Comparison of ENCODE assay signal across 8 cellular contexts in genomic region chr10:93894516-93895378, GRCh38. TPM values are rescaled to one million over a fixed set of nuclear protein-coding genes. Genes with fewer than 3 reads are reported as not detected.
A peak's percentile ranks its signal among the peaks of the same experiment; 100 is the strongest.
DNase-seq lines count a peak whose midpoint lies in the region; ATAC-seq and TF ChIP-seq lines count a peak whose summit lies in the region.

No MANE protein-coding gene starts in this region.

- peaks cover 18% of the 10 kb centered on the region for H3K36me3 Mint-ChIP-seq in activated naive CD8-positive, alpha-beta T cell treated with anti-CD3 and anti-CD28 coated beads for 36 hours
- H3K36me3 Mint-ChIP-seq in immature natural killer cell, result no peaks in the 10 kb centered on the region

- ATAC-seq in HG03354 (IDR thresholded peaks at IDR 0.05; ENCODE audit: poor library complexity, severe bottlenecking, unreplicated experiment), result peak; percentile 24
- no peak for ATAC-seq in GM21619 (IDR thresholded peaks at IDR 0.05; ENCODE audit: unreplicated experiment)

- no peak for TF ChIP-seq CTCF in suprapubic skin (IDR thresholded peaks at IDR 0.05)

- peaks cover 15% of the 10 kb centered on the region for H3K4me1 ChIP-seq in suprapubic skin

- peak overlapping the region; percentile 82 for H3K4me3 Mint-ChIP-seq in activated naive CD8-positive, alpha-beta T cell treated with anti-CD3 and anti-CD28 coated beads for 36 hours
- peak overlapping the region; percentile 75 to 79 (median 76) for H3K4me3 Mint-ChIP-seq in immature natural killer cell

- no peak for TF ChIP-seq POLR2A in suprapubic skin (IDR thresholded peaks at IDR 0.05)

- no peaks in the 10 kb centered on the region for H3K9me3 ChIP-seq in suprapubic skin

- 39% methylated on average over 22 of the region's 22 CpGs for WGBS in suprapubic skin

- peak; percentile 44 for DNase-seq in ELR (ENCODE audit: low read depth)
- DNase-seq in activated naive CD8-positive, alpha-beta T cell treated with anti-CD3 and anti-CD28 coated beads for 36 hours, result no peak
- no peak for DNase-seq in immature natural killer cell
- no peak for DNase-seq in suprapubic skin (ENCODE audit: low spot score in 2 of 2)
- DNase-seq in DMS153 treated with DMSO at 0.1 percent for 48 hours (lab: John Stamatoyannopoulos, UW; ENCODE audit: unreplicated experiment), result no peak
- DNase-seq in activated gamma-delta T cell (lab: John Stamatoyannopoulos, UW), result no peak

- no peaks in the 10 kb centered on the region for H3K27me3 ChIP-seq in suprapubic skin

- no peak overlapping the region for H3K27ac ChIP-seq in suprapubic skin

- no peak for TF ChIP-seq EP300 in suprapubic skin (IDR thresholded peaks at IDR 0.05)

- H3K27ac Mint-ChIP-seq in activated naive CD8-positive, alpha-beta T cell treated with anti-CD3 and anti-CD28 coated beads for 36 hours, result no peak overlapping the region
- H3K27ac Mint-ChIP-seq in immature natural killer cell, result peak overlapping the region in 3 of 6 donors; percentile 51 to 65 (median 54)

- H3K36me3 ChIP-seq in suprapubic skin, result no peaks in the 10 kb centered on the region

- peak overlapping the region; percentile 77 for H3K4me3 ChIP-seq in suprapubic skin

- peaks cover 5% of the 10 kb centered on the region for H3K27me3 Mint-ChIP-seq in activated naive CD8-positive, alpha-beta T cell treated with anti-CD3 and anti-CD28 coated beads for 36 hours
- H3K27me3 Mint-ChIP-seq in immature natural killer cell (ENCODE audit: low read depth in 3 of 3), result peaks cover 3 to 7% (median 7%) of the 10 kb centered on the region in 3 donors

- H3K4me1 Mint-ChIP-seq in activated naive CD8-positive, alpha-beta T cell treated with anti-CD3 and anti-CD28 coated beads for 36 hours, result peaks cover 37% of the 10 kb centered on the region
- peaks cover 15 to 20% of the 10 kb centered on the region in 2 donors for H3K4me1 Mint-ChIP-seq in immature natural killer cell

- no peaks in the 10 kb centered on the region for H3K9me3 Mint-ChIP-seq in activated naive CD8-positive, alpha-beta T cell treated with anti-CD3 and anti-CD28 coated beads for 36 hours
- no peaks in the 10 kb centered on the region for H3K9me3 Mint-ChIP-seq in immature natural killer cell

RNA-seq across cellular contexts. Expression of gene SLC35G1, which starts 1.0 kb away (rescaled TPM):
- total RNA-seq in activated naive CD8-positive, alpha-beta T cell treated with anti-CD3 and anti-CD28 coated beads for 36 hours, result 1 to 10 TPM; 4.0 to 5.3 TPM
- polyA plus RNA-seq in immature natural killer cell, result under 1 TPM in 2 of 3 donors, not detected in 1; 0.63 to 0.78 TPM
- 1 to 10 TPM; 1.4 to 5.1 (median 4.2) TPM for total RNA-seq in suprapubic skin
